In genomic region chr18:11950824-11951223, GRCh38 we compare ENCODE assay signal across 15 cellular contexts. TPM values are rescaled to one million over a fixed set of nuclear protein-coding genes. Genes with fewer than 3 reads are reported as not detected.
DNase-seq lines count a peak whose midpoint lies in the region.
"Had no signal": no experiment of that assay in that cellular context is flagged by ENCODE, and none has a peak within 500 bp of the region (broad histone marks: within the 10 kb centered on the region; RNA-seq: fewer than 3 reads in every experiment).

No MANE protein-coding gene starts in this region.

- DNase-seq in COLO668 (lab: John Stamatoyannopoulos, UW; ENCODE audit: unreplicated experiment) (peak; percentile 66), NCI-H146 (lab: John Stamatoyannopoulos, UW) (peak; percentile 75), NCI-H510A treated with DMSO at 0.1 percent for 48 hours (lab: John Stamatoyannopoulos, UW) (peak; percentile 25), neuronal stem cell (ENCODE audit: low spot score) (no peak), NCI-H446 treated with DMSO at 0.1 percent for 48 hours (lab: John Stamatoyannopoulos, UW) (no peak), mucosa of gallbladder (ENCODE audit: low spot score) (no peak)
- no peak for DNase-seq in activated effector memory CD4-positive, alpha-beta T cell treated with Interleukin-2 at 50 U/mL for 16 hours
- DNase-seq: Caco-2, DND-41, GDM1, NCI-H1694, NCI-H2227 treated with DMSO at 0.1 percent for 48 hours, SW 1271 had no signal

- no peak overlapping the region for H4K91ac ChIP-seq in neuronal stem cell (ENCODE audit: low read depth, low read length, poor library complexity)

- H3K9ac ChIP-seq in neuronal stem cell (ENCODE audit: low read depth, low read length, poor library complexity), result no peak overlapping the region

- no peaks in the 10 kb centered on the region for H3K79me1 ChIP-seq in neuronal stem cell (ENCODE audit: low read depth, low read length)

- H3K9me3 ChIP-seq in neuronal stem cell (replicated peaks in 1 of 2; ENCODE audit: control insufficient read depth in 2 of 2, insufficient read depth in 1 of 2, low read depth in 1 of 2, low read length in 2 of 2), result no peaks in the 10 kb centered on the region
- H3K9me3 ChIP-seq: Caco-2, SJSA1 had no signal

- no peak overlapping the region for H3K23ac ChIP-seq in neuronal stem cell (ENCODE audit: low read depth, low read length, poor library complexity)

- H3K14ac ChIP-seq in neuronal stem cell (ENCODE audit: low read length), result no peak overlapping the region

- H3K4ac ChIP-seq in neuronal stem cell (ENCODE audit: low read length), result no peak overlapping the region

- no peak overlapping the region for H3K27ac ChIP-seq in neuronal stem cell (replicated peaks; ENCODE audit: low read length)
- H3K27ac ChIP-seq: SJSA1 had no signal

- no peak overlapping the region for H2AFZ ChIP-seq in neuronal stem cell (ENCODE audit: low read length)

- no peaks in the 10 kb centered on the region for H3K36me3 ChIP-seq in neuronal stem cell (replicated peaks in 1 of 2; ENCODE audit: control insufficient read depth in 2 of 2, insufficient read depth in 2 of 2, low read length in 2 of 2)
- H3K36me3 ChIP-seq: SJSA1 had no signal

- peak overlapping the region; percentile 58 for H2AK5ac ChIP-seq in neuronal stem cell (ENCODE audit: low read depth, low read length)

- H2BK120ac ChIP-seq in neuronal stem cell (ENCODE audit: low read depth, low read length), result no peak overlapping the region

- no peak overlapping the region for H3K4me3 ChIP-seq in neuronal stem cell (ENCODE audit: low read length in 2 of 2)
- H3K4me3 ChIP-seq: A549, SJSA1 had no signal

- H4K8ac ChIP-seq in neuronal stem cell (ENCODE audit: low read depth, low read length), result no peak overlapping the region

- WGBS in neuronal stem cell (ENCODE audit: extremely low coverage in 2 of 2, insufficient read length in 2 of 2, insufficient replicate concordance in 1 of 2), 2 donors, result no CpG with 5 or more reads among the region's 5 CpGs

- H3K4me2 ChIP-seq in neuronal stem cell (ENCODE audit: insufficient read depth, low read length, poor library complexity, severe bottlenecking), result no peak overlapping the region
- H3K4me2 ChIP-seq: A549 had no signal

- no peak overlapping the region for H2BK15ac ChIP-seq in neuronal stem cell (ENCODE audit: low read length)

- H3K4me1 ChIP-seq in neuronal stem cell (ENCODE audit: control insufficient read depth in 2 of 2, insufficient read depth in 1 of 2, low read depth in 1 of 2, low read length in 2 of 2), result peaks cover 12% of the 10 kb centered on the region in 2 donors

- H3K27me3 ChIP-seq in neuronal stem cell (ENCODE audit: control insufficient read depth in 3 of 3, insufficient read depth in 3 of 3, low read depth in 1 of 3, low read length in 3 of 3), result no peaks in the 10 kb centered on the region
- H3K27me3 ChIP-seq: SJSA1 had no signal

- H2BK5ac ChIP-seq in neuronal stem cell (ENCODE audit: low read length), result no peak overlapping the region

- no peak overlapping the region for H2BK12ac ChIP-seq in neuronal stem cell (ENCODE audit: low read length)

- no peak overlapping the region for H3K18ac ChIP-seq in neuronal stem cell (ENCODE audit: low read length)

RNA-seq across cellular contexts. Expression of gene IMPA2, which starts 30.5 kb away (rescaled TPM):
- polyA plus RNA-seq in neuronal stem cell (2013, experiment 1 of 2), result 71.9 TPM
- polyA plus RNA-seq in neuronal stem cell (2013, experiment 2 of 2), result 69.5 TPM
- 64.2 TPM for total RNA-seq in mucosa of gallbladder

RNA-seq across cellular contexts. Expression of gene MPPE1, which starts 42.7 kb away (rescaled TPM):
- polyA plus RNA-seq in neuronal stem cell (2013, experiment 1 of 2), result 7.6 TPM
- 8.1 TPM for polyA plus RNA-seq in neuronal stem cell (2013, experiment 2 of 2)
- total RNA-seq in mucosa of gallbladder, result 56.7 TPM

Comparison
In these comparisons a context has a peak if more than half of its experiments do, and no peak if none do; other contexts are left out.
1. DNase-seq: peak in COLO668 (single experiment), NCI-H146 (single experiment) and NCI-H510A treated with DMSO at 0.1 percent for 48 hours (single experiment); none in neuronal stem cell (single experiment), activated effector memory CD4-positive, alpha-beta T cell treated with Interleukin-2 at 50 U/mL for 16 hours (single experiment), NCI-H446 treated with DMSO at 0.1 percent for 48 hours (single experiment) and mucosa of gallbladder (single experiment).